In genomic region chr3:16509721-16510619, GRCh38 we compare ENCODE assay signal across 8 cellular contexts. TPM values are rescaled to one million over a fixed set of nuclear protein-coding genes. Genes with fewer than 3 reads are reported as not detected.
DNase-seq lines count a peak whose midpoint lies in the region; ATAC-seq and FAIRE-seq lines count a peak whose summit lies in the region.

No MANE protein-coding gene starts in this region.

- peaks cover 16% of the 10 kb centered on the region for H3K36me3 ChIP-seq in skeletal muscle satellite cell (ENCODE audit: insufficient read depth, low read length)

- H3K27me3 ChIP-seq in skeletal muscle satellite cell (ENCODE audit: control insufficient read depth, insufficient read depth, low read length): no peaks in the 10 kb centered on the region

- no peaks in the 10 kb centered on the region for H3K9me3 ChIP-seq in skeletal muscle satellite cell (replicated peaks; ENCODE audit: low read length)

- H3K4me1 ChIP-seq in skeletal muscle satellite cell (ENCODE audit: control insufficient read depth, insufficient read depth, low read length): peaks cover 39% of the 10 kb centered on the region

- H3K4me2 ChIP-seq in skeletal muscle satellite cell (ENCODE audit: low read length): peak overlapping the region; percentile 97

- FAIRE-seq in RCC 7860 (lab: Jason Lieb, UNC): no peak

- H3K9ac ChIP-seq in skeletal muscle satellite cell (ENCODE audit: low read depth, low read length): no peak overlapping the region

- peak; percentile 26 to 47 for DNase-seq in activated CD4-positive, alpha-beta T cell treated with anti-CD3 and anti-CD28 coated beads, Interleukin-2, amount 50 U/mL, for 48 hours
- no peak for DNase-seq in NCI-H187 (lab: John Stamatoyannopoulos, UW)
- no peak for DNase-seq in NCI-H526 treated with DMSO at 0.1 percent for 48 hours (lab: John Stamatoyannopoulos, UW)
- DNase-seq in RCC 7860 (ENCODE audit: low spot score): no peak
- no peak for DNase-seq in amygdala (lab: John Stamatoyannopoulos, UW)

- no peak overlapping the region for H3K4me3 ChIP-seq in skeletal muscle satellite cell (ENCODE audit: low read length)

- peak; percentile 26 for ATAC-seq in GM18861 (IDR thresholded peaks at IDR 0.05; ENCODE audit: unreplicated experiment)
- ATAC-seq in HG02571 (IDR thresholded peaks at IDR 0.05; ENCODE audit: unreplicated experiment): peak; percentile 16

RNA-seq across cellular contexts. Expression of gene RFTN1, which starts 3.5 kb away (rescaled TPM):
- total RNA-seq in skeletal muscle satellite cell (2012; rRNA removed): 34.3 and 35.5 TPM in 2 replicates

Comparison
In these comparisons a context has a peak if more than half of its experiments do, and no peak if none do; other contexts are left out.
1. DNase-seq: peak in activated CD4-positive, alpha-beta T cell treated with anti-CD3 and anti-CD28 coated beads, Interleukin-2, amount 50 U/mL, for 48 hours (2 of 2); none in NCI-H187 (0 of 2), NCI-H526 treated with DMSO at 0.1 percent for 48 hours (single experiment), RCC 7860 (single experiment) and amygdala (0 of 56).